14 cellular contexts compared by ENCODE assay signal in the genomic region with DNA sequence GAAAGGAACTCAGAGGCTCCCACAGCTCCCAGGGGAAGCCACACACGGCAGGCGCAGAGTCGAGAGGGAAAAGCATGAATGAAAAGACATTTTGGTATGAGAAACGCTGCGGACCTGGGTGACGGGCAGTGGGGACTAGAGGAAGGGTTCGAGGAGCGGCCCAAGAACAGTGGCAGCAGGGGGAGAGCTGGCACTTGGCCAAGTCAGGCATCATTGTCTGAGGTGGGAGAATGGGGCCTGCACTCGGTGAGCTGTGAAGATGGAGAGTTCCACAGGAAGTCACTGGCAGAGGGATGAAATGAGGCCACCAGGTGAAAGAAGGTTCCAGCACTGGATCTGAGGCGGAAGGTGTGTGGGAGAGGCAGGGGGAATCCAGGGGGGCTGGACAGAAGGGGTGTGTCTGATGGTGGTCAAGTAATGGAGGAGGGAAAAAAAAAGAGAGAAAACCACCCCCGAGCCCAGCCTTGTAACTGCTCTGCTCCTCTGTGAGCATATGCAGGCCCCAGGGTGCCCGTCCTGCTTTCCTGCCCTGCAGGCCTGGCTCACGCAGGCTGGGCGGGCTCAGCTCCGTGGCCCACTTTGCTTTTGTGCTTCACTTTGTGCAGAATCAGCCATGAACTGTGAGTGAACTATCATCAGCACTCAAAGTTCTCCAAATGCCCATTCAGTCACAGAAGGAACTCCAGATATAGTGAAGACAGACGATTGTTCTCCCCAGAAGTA. TPM values are rescaled to one million over a fixed set of nuclear protein-coding genes. Genes with fewer than 3 reads are reported as not detected.
"Had no signal": no experiment of that assay in that cellular context is flagged by ENCODE, and none has a peak within 500 bp of the region (broad histone marks: within the 10 kb centered on the region; RNA-seq: fewer than 3 reads in every experiment).

No MANE protein-coding gene starts in this region.

- ATAC-seq: left colon had no signal

- H3K9me3 Mint-ChIP-seq: activated B cell treated with CpG ODN at 0.5 μM for 24 hours; activated CD4-positive, alpha-beta T cell treated with anti-CD3 and anti-CD28 coated beads, Interleukin-2, amount 10 ng/mL, durations not matched to agents 7 days and 5 days; activated naive CD4-positive, alpha-beta T cell treated with anti-CD3 and anti-CD28 coated beads for 36 hours; stimulated activated naive CD8-positive, alpha-beta T cell treated with anti-CD3 and anti-CD28 coated beads, Interleukin-15, Interleukin-2, amounts not matched to agents 100 ng/mL and 50 ng/mL, for 24 hours had no signal

- H3K27me3 ChIP-seq: brain microvascular endothelial cell, esophagus squamous epithelium, ovary had no signal

- H3K4me3 Mint-ChIP-seq: activated B cell treated with CpG ODN at 0.5 μM for 24 hours; activated CD4-positive, alpha-beta T cell treated with anti-CD3 and anti-CD28 coated beads, Interleukin-2, amount 10 ng/mL, durations not matched to agents 7 days and 5 days; activated naive CD4-positive, alpha-beta T cell treated with anti-CD3 and anti-CD28 coated beads for 36 hours; stimulated activated naive CD8-positive, alpha-beta T cell treated with anti-CD3 and anti-CD28 coated beads, Interleukin-15, Interleukin-2, amounts not matched to agents 100 ng/mL and 50 ng/mL, for 24 hours had no signal

- H3K27ac Mint-ChIP-seq: activated B cell treated with CpG ODN at 0.5 μM for 24 hours; activated CD4-positive, alpha-beta T cell treated with anti-CD3 and anti-CD28 coated beads, Interleukin-2, amount 10 ng/mL, durations not matched to agents 7 days and 5 days; stimulated activated naive CD8-positive, alpha-beta T cell treated with anti-CD3 and anti-CD28 coated beads, Interleukin-15, Interleukin-2, amounts not matched to agents 100 ng/mL and 50 ng/mL, for 24 hours had no signal

- H3K9me3 ChIP-seq: esophagus squamous epithelium, ovary, thoracic aorta had no signal

- H3K27me3 Mint-ChIP-seq: activated B cell treated with CpG ODN at 0.5 μM for 24 hours; activated CD4-positive, alpha-beta T cell treated with anti-CD3 and anti-CD28 coated beads, Interleukin-2, amount 10 ng/mL, durations not matched to agents 7 days and 5 days; stimulated activated naive CD8-positive, alpha-beta T cell treated with anti-CD3 and anti-CD28 coated beads, Interleukin-15, Interleukin-2, amounts not matched to agents 100 ng/mL and 50 ng/mL, for 24 hours had no signal

- DNase-seq: activated B cell treated with CpG ODN at 0.5 μM for 24 hours; activated CD4-positive, alpha-beta T cell treated with anti-CD3 and anti-CD28 coated beads, Interleukin-2, amount 10 ng/mL, durations not matched to agents 7 days and 5 days; activated CD8-positive, alpha-beta memory T cell treated with anti-CD3 and anti-CD28 coated beads for 24 hours; activated naive CD4-positive, alpha-beta T cell treated with anti-CD3 and anti-CD28 coated beads for 36 hours; amniotic stem cell; brain microvascular endothelial cell; esophagus squamous epithelium; head of caudate nucleus; left colon; ovary; stimulated activated CD4-positive, alpha-beta T cell treated with anti-CD3 and anti-CD28 coated beads, Interleukin-4, amount 100 ng/mL, for 24 hours had no signal

- H3K27ac ChIP-seq: brain microvascular endothelial cell, esophagus squamous epithelium, ovary, thoracic aorta had no signal

- H3K36me3 ChIP-seq: brain microvascular endothelial cell, ovary had no signal

- H3K4me1 Mint-ChIP-seq: activated B cell treated with CpG ODN at 0.5 μM for 24 hours had no signal

- H3K4me3 ChIP-seq: esophagus squamous epithelium, ovary, thoracic aorta had no signal

RNA-seq across cellular contexts. Expression of a gene that starts 31.8 kb away (rescaled TPM):
- polyA plus RNA-seq: neural cell had no signal
